Comparison of ENCODE assay signal across 8 cellular contexts in the genomic region with DNA sequence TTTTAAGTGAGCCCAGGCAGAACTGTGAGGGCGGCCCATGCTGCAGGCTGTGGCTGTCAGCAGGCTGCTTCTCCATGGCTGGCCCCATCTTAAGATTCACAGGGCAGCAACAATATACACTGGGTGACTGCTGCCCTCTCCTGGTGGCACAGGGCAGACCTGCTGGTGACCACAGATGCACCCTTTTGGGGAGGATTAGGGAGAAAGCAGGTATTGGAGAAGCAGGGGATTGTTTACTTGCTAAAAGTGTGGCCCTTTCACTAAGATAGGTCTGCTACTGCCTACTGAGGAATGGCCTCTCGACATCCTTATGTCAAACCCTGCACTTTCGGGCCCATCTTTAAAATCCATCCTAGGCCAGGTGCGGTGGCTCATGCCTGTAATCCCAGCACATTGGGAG. TPM values are rescaled to one million over a fixed set of nuclear protein-coding genes. Genes with fewer than 3 reads are reported as not detected.
DNase-seq lines count a peak whose midpoint lies in the region; TF ChIP-seq lines count a peak whose summit lies in the region.
"Not testable (repeated sequence)": the region's sequence is repeated elsewhere in the genome, so short reads cannot be mapped to it uniquely, and the experiment has no call there.

No MANE protein-coding gene starts in this region.

- DNase-seq in AG09309 (ENCODE audit: low read depth) = peak; percentile 17
- peak; percentile 73 for DNase-seq in H9
- peak; percentile 11 for DNase-seq in NCI-H2227 treated with DMSO at 0.1 percent for 48 hours (lab: John Stamatoyannopoulos, UW)
- peak; percentile 17 to 60 (median 36) for DNase-seq in T-helper 2 cell
- peak; percentile 15 to 23 for DNase-seq in activated T-helper 1 cell treated with anti-CD3 and anti-CD28 coated beads, Interleukin-2, amount 50 U/mL, for 16 hours (ENCODE audit: low read depth in 1 of 2, low spot score in 1 of 2)
- not testable (repeated sequence) for DNase-seq in epithelial cell of proximal tubule (ENCODE audit: low read depth)
- DNase-seq in midbrain (lab: John Stamatoyannopoulos, UW) = peak; percentile 36
- peak; percentile 65 for DNase-seq in stimulated activated CD4-positive, alpha-beta T cell treated with anti-CD3 and anti-CD28 coated beads, Interleukin-4, amount 100 ng/mL, for 24 hours

- WGBS in H9 (ENCODE audit: extremely low coverage, insufficient read length, low lambda C conversion rate) = no CpG with 5 or more reads among the region's 4 CpGs

- H2BK12ac ChIP-seq in H9 (ENCODE audit: insufficient read length, low read depth, low read length) = not testable (repeated sequence)

- H3K27me3 Mint-ChIP-seq in H9 (ENCODE audit: low read depth) = not testable (repeated sequence)

- not testable (repeated sequence) for H3K4ac ChIP-seq in H9 (ENCODE audit: low read depth, low read length)

- not testable (repeated sequence) for H4K91ac ChIP-seq in H9 (ENCODE audit: insufficient read length, low read depth, low read length)

- not testable (repeated sequence) for H3K4me3 ChIP-seq in AG09309 (ENCODE audit: control insufficient read depth, low read depth, low read length); epithelial cell of proximal tubule (ENCODE audit: low read depth, low read length)

- not testable (repeated sequence) for H3K14ac ChIP-seq in H9 (ENCODE audit: insufficient read depth, low read length)

- H3K4me3 Mint-ChIP-seq in H9 = not testable (repeated sequence)

- H2AK5ac ChIP-seq in H9 (ENCODE audit: insufficient read length, low read length) = not testable (repeated sequence)

- H2BK120ac ChIP-seq in H9 (ENCODE audit: low read depth, low read length, poor library complexity, severe bottlenecking) = not testable (repeated sequence)

- H3K23me2 ChIP-seq in H9 (ENCODE audit: insufficient read length, low read depth, low read length, poor library complexity, severe bottlenecking) = not testable (repeated sequence)

- not testable (repeated sequence) for H3K27ac Mint-ChIP-seq in H9

- H3K79me1 ChIP-seq in H9 (ENCODE audit: insufficient read depth, low read depth, low read length, poor library complexity, severe bottlenecking) = not testable (repeated sequence)

- not testable (repeated sequence) for H3K23ac ChIP-seq in H9 (ENCODE audit: insufficient read length, low read depth, low read length)

- not testable (repeated sequence) for H3T11ph ChIP-seq in H9 (ENCODE audit: low read length)

- H3K27ac ChIP-seq in H9 (ENCODE audit: insufficient read length, low read depth, low read length) = not testable (repeated sequence)

- not testable (repeated sequence) for H4K20me1 ChIP-seq in H9 (ENCODE audit: control insufficient read depth, insufficient read depth, insufficient read length)

- H3K9me3 Mint-ChIP-seq in H9 = not testable (repeated sequence)

- H3K4me1 Mint-ChIP-seq in H9 = peaks cover 12 to 14% of the 10 kb centered on the region in 2 experiments

- peak; percentile 48 for TF ChIP-seq CTCF in AG09309 (IDR thresholded peaks at IDR 0.05; ENCODE audit: control insufficient read depth, insufficient read depth, low read depth, low read length, missing control alignments)
- TF ChIP-seq CTCF in H9 (conservative IDR thresholded peaks at IDR 0.05) = peak; percentile 54
- TF ChIP-seq CTCF in epithelial cell of proximal tubule (conservative IDR thresholded peaks at IDR 0.05; ENCODE audit: low read depth, low read length) = peak; percentile 49

- H3K18ac ChIP-seq in H9 (ENCODE audit: insufficient read length, low read depth, low read length) = not testable (repeated sequence)

- not testable (repeated sequence) for H3K9ac ChIP-seq in H9 (ENCODE audit: extremely low read depth, insufficient read length, low read length)

- not testable (repeated sequence) for H3K56ac ChIP-seq in H9 (ENCODE audit: insufficient read length, low read depth, low read length)

- not testable (repeated sequence) for H3K4me1 ChIP-seq in H9 (ENCODE audit: insufficient read depth, low read length)

- H2BK20ac ChIP-seq in H9 (ENCODE audit: low read depth, low read length, poor library complexity, severe bottlenecking) = not testable (repeated sequence)

- H3K9me3 ChIP-seq in H9 (ENCODE audit: control insufficient read depth, low read depth, low read length) = not testable (repeated sequence)

- not testable (repeated sequence) for H3K4me2 ChIP-seq in H9 (ENCODE audit: insufficient read depth, insufficient read length, low read length)

- H2BK15ac ChIP-seq in H9 (ENCODE audit: low read depth, low read length) = not testable (repeated sequence)

- H4K5ac ChIP-seq in H9 (ENCODE audit: insufficient read length, low read depth, low read length) = not testable (repeated sequence)

- H2AFZ ChIP-seq in H9 (ENCODE audit: low read length) = not testable (repeated sequence)

- H3K79me2 ChIP-seq in H9 (ENCODE audit: insufficient read depth, low read length) = not testable (repeated sequence)

- H4K8ac ChIP-seq in H9 (replicated peaks; ENCODE audit: insufficient read length, low read depth, low read length) = not testable (repeated sequence)

- peaks cover 6 to 16% (median 9%) of the 10 kb centered on the region in 3 experiments for H3K36me3 Mint-ChIP-seq in H9 (ENCODE audit: insufficient read depth in 1 of 3, low read depth in 3 of 3)

- H2BK5ac ChIP-seq in H9 (ENCODE audit: insufficient read length, low read length) = not testable (repeated sequence)

- not testable (repeated sequence) for H3K27me3 ChIP-seq in H9 (ENCODE audit: insufficient read depth, low read length)

RNA-seq across cellular contexts. Expression of gene ZNF195, which starts 38.1 kb away (rescaled TPM):
- 108 and 116 TPM in 2 replicates for total RNA-seq in H9 (2021)
- 26.3 and 37.2 TPM in 2 replicates for total RNA-seq in epithelial cell of proximal tubule
